Comparison of ENCODE assay signal across 14 cellular contexts in the genomic region with DNA sequence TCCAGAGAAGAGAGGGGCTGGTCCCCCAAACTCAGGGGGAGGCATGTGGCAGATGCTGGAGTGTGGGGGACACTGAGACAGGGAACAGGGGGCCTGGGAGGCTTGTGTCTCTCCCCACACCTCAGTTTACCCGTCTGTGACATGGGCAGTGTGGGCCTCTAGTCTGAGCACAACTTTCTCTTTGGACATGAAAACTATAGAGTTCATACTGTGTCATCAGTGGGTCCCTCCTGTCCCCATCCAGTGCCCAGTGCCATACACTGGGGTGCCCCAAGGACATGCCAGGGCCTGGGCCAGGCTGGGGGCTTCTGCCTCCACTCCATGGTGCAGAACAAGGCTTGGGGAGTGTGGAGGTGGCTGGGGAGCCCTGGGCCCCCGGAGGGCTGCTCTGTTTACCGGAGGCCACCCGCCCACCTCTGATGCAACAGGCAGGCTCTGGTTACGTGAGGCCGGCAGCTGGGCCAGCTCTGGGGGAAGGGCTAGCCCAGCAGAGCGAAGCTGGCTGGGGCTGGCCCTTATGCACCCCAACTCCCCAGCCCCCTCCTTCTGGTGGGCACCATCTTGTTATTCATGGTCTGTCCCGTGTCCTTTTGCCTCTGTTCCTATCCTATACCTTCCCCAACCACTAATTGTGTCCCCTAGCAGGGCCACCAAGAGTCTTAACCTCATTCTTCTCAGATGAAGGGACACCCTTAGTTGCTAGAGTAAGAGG. TPM values are rescaled to one million over a fixed set of nuclear protein-coding genes. Genes with fewer than 3 reads are reported as not detected.
DNase-seq lines count a peak whose midpoint lies in the region; ATAC-seq and TF ChIP-seq lines count a peak whose summit lies in the region.
"Had no signal": no experiment of that assay in that cellular context is flagged by ENCODE, and none has a peak within 500 bp of the region (broad histone marks: within the 10 kb centered on the region; RNA-seq: fewer than 3 reads in every experiment).

No MANE protein-coding gene starts in this region.

- no peak for ATAC-seq in T-helper 17 cell
- ATAC-seq in HG03571 (IDR thresholded peaks at IDR 0.05; ENCODE audit: unreplicated experiment), result no peak
- ATAC-seq: stimulated activated memory B cell treated with anti-CD40 and anti-IgM and Interleukin-4, amounts not matched to agents 10 μg/mL and 1 μg/mL and 100 μg/mL, for 72 hours had no signal

- H3K27ac Mint-ChIP-seq in T-helper 17 cell, result peak overlapping the region; percentile 8
- H3K27ac Mint-ChIP-seq in activated naive CD4-positive, alpha-beta T cell treated with anti-CD3 and anti-CD28 coated beads for 36 hours, result no peak overlapping the region
- H3K27ac Mint-ChIP-seq: H9; memory B cell; stimulated activated memory B cell treated with anti-CD40 and anti-IgM and Interleukin-4, amounts not matched to agents 10 μg/mL and 1 μg/mL and 100 μg/mL, for 72 hours had no signal

- H3K27me3 ChIP-seq in liver (ENCODE audit: control insufficient read depth in 4 of 4, insufficient read depth in 4 of 4, low read length in 3 of 4), result no peaks in the 10 kb centered on the region

- WGBS in liver, result 35% methylated on average over 8 of the region's 8 CpGs

- intact Hi-C loops in activated naive CD4-positive, alpha-beta T cell treated with anti-CD3 and anti-CD28 coated beads for 36 hours (cut with micrococcal nuclease), result no loop called here

- DNase-seq in EH (ENCODE audit: low read depth), result peak; percentile 51
- peak; percentile 96 for DNase-seq in HuH-7.5 (ENCODE audit: low spot score)
- no peak for DNase-seq in T-helper 17 cell
- DNase-seq in mucosa of gallbladder (ENCODE audit: low spot score), result no peak
- DNase-seq in stimulated activated CD4-positive, alpha-beta T cell treated with anti-CD3 and anti-CD28 coated beads, Interleukin-4, amount 100 ng/mL, for 4 hours, result no peak
- no peak for DNase-seq in activated naive CD4-positive, alpha-beta T cell treated with anti-CD3 and anti-CD28 coated beads for 36 hours
- DNase-seq: H9; stimulated activated CD4-positive, alpha-beta T cell treated with anti-CD3 and anti-CD28 coated beads, Interleukin-12 subunit alpha, Interleukin-12 subunit beta, amount 100 ng/mL, for 4 hours; T-helper 9 cell had no signal

- peaks cover 0 to 9% (median 0%) of the 10 kb centered on the region in 4 donors for H3K4me1 ChIP-seq in liver (ENCODE audit: control insufficient read depth in 4 of 4, insufficient read depth in 4 of 4, low read length in 3 of 4)

- no peak overlapping the region for H3K4me3 ChIP-seq in liver (ENCODE audit: low read depth in 1 of 3, low read length in 3 of 3)

- TF ChIP-seq RAD21 in liver (IDR thresholded peaks at IDR 0.05), result no peak

- H3K36me3 ChIP-seq in liver (ENCODE audit: control insufficient read depth in 4 of 4, insufficient read depth in 3 of 4, low read depth in 1 of 4, low read length in 3 of 4), result peaks cover 0 to 4% (median 1%) of the 10 kb centered on the region in 4 donors

- H3K36me3 Mint-ChIP-seq in T-helper 17 cell (ENCODE audit: low read depth), result peaks cover 2% of the 10 kb centered on the region
- peaks cover under 1% of the 10 kb centered on the region for H3K36me3 Mint-ChIP-seq in activated naive CD4-positive, alpha-beta T cell treated with anti-CD3 and anti-CD28 coated beads for 36 hours (ENCODE audit: low read depth)

- H3K9me3 Mint-ChIP-seq in activated naive CD4-positive, alpha-beta T cell treated with anti-CD3 and anti-CD28 coated beads for 36 hours, result no peaks in the 10 kb centered on the region
- H3K9me3 Mint-ChIP-seq: central memory CD8-positive, alpha-beta T cell; H9; memory B cell; stimulated activated memory B cell treated with anti-CD40 and anti-IgM and Interleukin-4, amounts not matched to agents 10 μg/mL and 1 μg/mL and 100 μg/mL, for 72 hours had no signal

- TF ChIP-seq CTCF in liver (IDR thresholded peaks at IDR 0.05; ENCODE audit: low read depth, low read length, missing input control), result no peak

- H3K9me3 ChIP-seq in T-helper 17 cell (ENCODE audit: control insufficient read depth, low read length, poor library complexity, severe bottlenecking) (no peaks in the 10 kb centered on the region), liver (ENCODE audit: control insufficient read depth in 4 of 4, low read length in 3 of 4) (no peaks in the 10 kb centered on the region)

- peaks cover 6% of the 10 kb centered on the region for H3K27me3 Mint-ChIP-seq in T-helper 17 cell
- H3K27me3 Mint-ChIP-seq in activated naive CD4-positive, alpha-beta T cell treated with anti-CD3 and anti-CD28 coated beads for 36 hours (ENCODE audit: low read depth), result no peaks in the 10 kb centered on the region

- H3K4me3 Mint-ChIP-seq in T-helper 17 cell, result no peak overlapping the region
- no peak overlapping the region for H3K4me3 Mint-ChIP-seq in activated naive CD4-positive, alpha-beta T cell treated with anti-CD3 and anti-CD28 coated beads for 36 hours
- H3K4me3 Mint-ChIP-seq: central memory CD8-positive, alpha-beta T cell; H9; memory B cell; stimulated activated memory B cell treated with anti-CD40 and anti-IgM and Interleukin-4, amounts not matched to agents 10 μg/mL and 1 μg/mL and 100 μg/mL, for 72 hours had no signal

- H3K27ac ChIP-seq in liver (ENCODE audit: low read depth in 1 of 2, low read length in 2 of 2), result no peak overlapping the region

- CTCF ChIA-PET in activated naive CD4-positive, alpha-beta T cell treated with anti-CD3 and anti-CD28 coated beads for 36 hours (lab: Charles Lee), result interaction anchor here (0.6 to 0.8 kb wide), 2 partner anchors 26 to 424 kb away, joined by 4 to 5 read pairs; no protein-coding TSS in a partner anchor

- no peak overlapping the region for H3K9ac ChIP-seq in liver (ENCODE audit: low read depth in 1 of 2, low read length in 2 of 2)

- H3K4me1 Mint-ChIP-seq in T-helper 17 cell, result peaks cover 14% of the 10 kb centered on the region
- H3K4me1 Mint-ChIP-seq in activated naive CD4-positive, alpha-beta T cell treated with anti-CD3 and anti-CD28 coated beads for 36 hours (ENCODE audit: low read depth), result peaks cover 11% of the 10 kb centered on the region

TF ChIP-seq in liver, 16 proteins besides CTCF, POLR2A, EP300 and RAD21:
- TF ChIP-seq RXRA (IDR thresholded peaks at IDR 0.05) (peak in 1 of 2 donors; percentile 36), HNF4A (conservative IDR thresholded peaks at IDR 0.05) (no peak), ATF3 (IDR thresholded peaks at IDR 0.05) (peak; percentile 35)
- TF ChIP-seq, protein P1, sequence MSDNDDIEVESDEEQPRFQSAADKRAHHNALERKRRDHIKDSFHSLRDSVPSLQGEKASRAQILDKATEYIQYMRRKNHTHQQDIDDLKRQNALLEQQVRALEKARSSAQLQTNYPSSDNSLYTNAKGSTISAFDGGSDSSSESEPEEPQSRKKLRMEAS (IDR thresholded peaks at IDR 0.05), result no peak

RNA-seq across cellular contexts. Expression of gene MEF2B, which starts 1.9 kb away (rescaled TPM):
- total RNA-seq in T-helper 17 cell, result 1 to 10 TPM; 1.3 to 3.5 TPM
- under 1 TPM in 1 of 2 donors, not detected in 1; 0.08 TPM for total RNA-seq in liver
- polyA plus RNA-seq in liver, result under 1 TPM; 0.30 to 0.39 TPM
- total RNA-seq in mucosa of gallbladder, result 4.3 TPM
- total RNA-seq in activated naive CD4-positive, alpha-beta T cell treated with anti-CD3 and anti-CD28 coated beads for 36 hours, result 1 to 10 TPM; 3.1 to 4.6 TPM

RNA-seq across cellular contexts. Expression of gene BORCS8, which starts 20.0 kb away (rescaled TPM):
- total RNA-seq in T-helper 17 cell, result 10 to 100 TPM; 27.4 to 30.8 TPM
- total RNA-seq in liver, result 1 to 10 TPM; 7.6 to 7.8 TPM
- 10 to 100 TPM; 10.9 to 13.5 TPM for polyA plus RNA-seq in liver
- 29.8 TPM for total RNA-seq in mucosa of gallbladder
- total RNA-seq in activated naive CD4-positive, alpha-beta T cell treated with anti-CD3 and anti-CD28 coated beads for 36 hours, result 10 to 100 TPM; 14.0 to 16.1 TPM

RNA-seq across cellular contexts. Expression of gene RFXANK, which starts 20.1 kb away (rescaled TPM):
- total RNA-seq in T-helper 17 cell (10 to 100 TPM; 61.9 to 69.2 TPM), liver (10 to 100 TPM in 1 of 2 donors, 1 to 10 TPM in 1; 8.9 to 27.8 TPM), mucosa of gallbladder (64.7 TPM)
- 10 to 100 TPM; 18.1 to 19.8 TPM for polyA plus RNA-seq in liver
- total RNA-seq in activated naive CD4-positive, alpha-beta T cell treated with anti-CD3 and anti-CD28 coated beads for 36 hours, result 10 to 100 TPM; 48.4 to 49.3 TPM

RNA-seq across cellular contexts. Expression of gene NR2C2AP, which starts 31.2 kb away (rescaled TPM):
- total RNA-seq in T-helper 17 cell, result 10 to 100 TPM; 15.0 to 17.3 TPM
- total RNA-seq in liver, result 1 to 10 TPM; 3.4 to 4.4 TPM
- polyA plus RNA-seq in liver, result 1 to 10 TPM; 3.7 to 5.7 TPM
- total RNA-seq in mucosa of gallbladder, result 12.9 TPM
- total RNA-seq in activated naive CD4-positive, alpha-beta T cell treated with anti-CD3 and anti-CD28 coated beads for 36 hours, result 10 to 100 TPM; 32.4 to 34.2 TPM

RNA-seq across cellular contexts. Expression of gene TMEM161A, which starts 33.7 kb away (rescaled TPM):
- 10 to 100 TPM; 13.1 to 13.7 TPM for total RNA-seq in T-helper 17 cell
- 10 to 100 TPM; 13.1 to 22.7 TPM for total RNA-seq in liver
- polyA plus RNA-seq in liver, result 10 to 100 TPM; 25.3 to 27.1 TPM
- total RNA-seq in mucosa of gallbladder, result 33.2 TPM
- total RNA-seq in activated naive CD4-positive, alpha-beta T cell treated with anti-CD3 and anti-CD28 coated beads for 36 hours, result 10 to 100 TPM; 18.1 to 18.3 TPM

Comparison
In these comparisons a context has a peak if more than half of its experiments do, and no peak if none do; other contexts are left out.
1. DNase-seq: peak in EH (single experiment) and HuH-7.5 (single experiment); none in T-helper 17 cell (0 of 3), mucosa of gallbladder (single experiment), stimulated activated CD4-positive, alpha-beta T cell treated with anti-CD3 and anti-CD28 coated beads, Interleukin-4, amount 100 ng/mL, for 4 hours (0 of 2) and activated naive CD4-positive, alpha-beta T cell treated with anti-CD3 and anti-CD28 coated beads for 36 hours (single experiment).